Comparison of ENCODE assay signal across 23 cellular contexts in genomic region chr7:94354950-94355349, GRCh38.
"Had no signal": no experiment of that assay in that cellular context is flagged by ENCODE, and none has a peak within 500 bp of the region (broad histone marks: within the 10 kb centered on the region; RNA-seq: fewer than 3 reads in every experiment).

No MANE protein-coding gene starts in this region.

- H3K36me3 Mint-ChIP-seq: stimulated activated memory B cell treated with anti-CD40 and anti-IgM and Interleukin-4, amounts not matched to agents 10 μg/mL and 1 μg/mL and 100 μg/mL, for 72 hours had no signal

- H3K4me3 ChIP-seq: lower lobe of right lung, pancreas, spleen, testis had no signal

- H3K27ac ChIP-seq: lower lobe of right lung, pancreas, testis, VCaP had no signal

- H3K9me3 Mint-ChIP-seq: dendritic cell treated with granulocyte-macrophage colony-stimulating factor and Interleukin-4, amounts not matched to agents 40 ng/mL and 50 ng/mL, for 4 days had no signal

- ATAC-seq: esophagus mucosa; left colon; lower lobe of right lung; pancreas; stimulated activated memory B cell treated with anti-CD40 and anti-IgM and Interleukin-4, amounts not matched to agents 10 μg/mL and 1 μg/mL and 100 μg/mL, for 72 hours had no signal

- H3K9me3 ChIP-seq: lower lobe of right lung, pancreas, spleen, testis had no signal

- H3K27me3 Mint-ChIP-seq: stimulated activated memory B cell treated with anti-CD40 and anti-IgM and Interleukin-4, amounts not matched to agents 10 μg/mL and 1 μg/mL and 100 μg/mL, for 72 hours had no signal

- H3K27ac Mint-ChIP-seq: dendritic cell treated with granulocyte-macrophage colony-stimulating factor and Interleukin-4, amounts not matched to agents 40 ng/mL and 50 ng/mL, for 4 days had no signal

- H3K4me3 Mint-ChIP-seq: dendritic cell treated with granulocyte-macrophage colony-stimulating factor and Interleukin-4, amounts not matched to agents 40 ng/mL and 50 ng/mL, for 4 days; stimulated activated memory B cell treated with anti-CD40 and anti-IgM and Interleukin-4, amounts not matched to agents 10 μg/mL and 1 μg/mL and 100 μg/mL, for 72 hours had no signal

- H3K27me3 ChIP-seq: pancreas, spleen, testis had no signal

- DNase-seq: activated CD4-positive, alpha-beta T cell treated with anti-CD3 and anti-CD28 coated beads, Interleukin-2, amount 50 U/mL, for 1 hour; activated CD4-positive, CD25-positive, alpha-beta regulatory T cell treated with anti-CD3 and anti-CD28 coated beads, Interleukin-2, amount 50 U/mL, for 72 hours; activated CD8-positive, alpha-beta memory T cell treated with anti-CD3 and anti-CD28 coated beads for 24 hours; activated CD8-positive, alpha-beta memory T cell treated with anti-CD3 and anti-CD28 coated beads, Interleukin-2, amount 50 U/mL, for 48 hours; activated effector memory CD4-positive, alpha-beta T cell treated with anti-CD3 and anti-CD28 coated beads, Interleukin-2, amount 50 U/mL, for 16 hours; activated naive CD4-positive, alpha-beta T cell treated with anti-CD3 and anti-CD28 coated beads, Interleukin-2, amount 50 U/mL, for 16 hours; activated T-cell treated with anti-CD3 and anti-CD28 coated beads, Interleukin-2, amount 50 U/mL, for 48 hours; cerebellar nuclear complex; effector CD8-positive, alpha-beta T cell; hypothalamus; islet precursor cell; left colon; lower lobe of right lung; pancreas; spleen; stimulated activated CD4-positive, alpha-beta T cell treated with anti-CD3 and anti-CD28 coated beads, Interleukin-4, amount 100 ng/mL, for 4 hours; SW 1271; T-helper 2 cell; testis had no signal

- H3K36me3 ChIP-seq: lower lobe of right lung, pancreas, spleen had no signal

- H3K4me1 ChIP-seq: lower lobe of right lung, pancreas, spleen, testis had no signal
